In the genomic region with DNA sequence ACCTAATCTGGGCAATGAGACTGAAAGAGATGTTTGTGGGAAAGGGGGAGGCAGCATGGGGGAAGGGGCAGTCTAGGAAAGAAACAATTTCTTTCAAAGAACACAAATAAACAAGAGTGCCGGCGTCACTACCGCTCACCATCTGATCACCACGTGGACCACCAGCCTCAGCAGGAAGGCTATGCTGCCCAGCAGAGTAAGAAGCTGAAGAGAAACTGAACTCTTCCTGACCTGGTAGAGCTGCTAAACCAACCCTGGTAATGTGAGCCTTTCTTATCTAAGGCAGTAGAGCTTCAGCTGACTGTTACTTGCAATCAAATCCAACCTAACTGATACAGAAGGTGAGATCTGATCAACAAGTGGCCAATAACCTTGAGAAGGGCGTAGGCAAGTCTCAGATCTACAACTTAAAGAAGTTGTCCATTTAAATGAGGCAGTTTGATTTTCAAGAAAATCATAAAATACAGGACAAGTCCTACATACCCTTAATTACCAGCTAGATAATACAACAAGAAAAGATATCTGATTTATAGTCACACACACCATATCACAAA, we compare ENCODE assay signal across 21 cellular contexts. TPM values are rescaled to one million over a fixed set of nuclear protein-coding genes. Genes with fewer than 3 reads are reported as not detected.
A peak's percentile ranks its signal among the peaks of the same experiment; 100 is the strongest.
DNase-seq lines count a peak whose midpoint lies in the region; ATAC-seq, FAIRE-seq and TF ChIP-seq lines count a peak whose summit lies in the region.
"Had no signal": no experiment of that assay in that cellular context is flagged by ENCODE, and none has a peak within 500 bp of the region (broad histone marks: within the 10 kb centered on the region; RNA-seq: fewer than 3 reads in every experiment).

No MANE protein-coding gene starts in this region.

- H3K9me3 ChIP-seq in K562 (replicated peaks; ENCODE audit: control insufficient read depth, insufficient read depth, low read depth, low read length), result no peaks in the 10 kb centered on the region
- no peaks in the 10 kb centered on the region for H3K9me3 ChIP-seq in breast epithelium
- H3K9me3 ChIP-seq in prostate gland, result no peaks in the 10 kb centered on the region

- 8% methylated on average over 5 of the region's 5 CpGs for WGBS in K562 (ENCODE audit: insufficient coverage, low coverage, missing lambda C conversion rate)
- 91% methylated on average over 5 of the region's 5 CpGs for WGBS in prostate gland

- no peaks in the 10 kb centered on the region for H3K9me1 ChIP-seq in K562 (ENCODE audit: control insufficient read depth, insufficient read depth, low read length)

- no peak overlapping the region for H3K9ac ChIP-seq in K562 (ENCODE audit: insufficient read depth in 1 of 2, low read depth in 2 of 2, low read length in 2 of 2)
- H3K9ac ChIP-seq: GM23248 had no signal

- no peak overlapping the region for H3K4me2 ChIP-seq in K562 (ENCODE audit: insufficient read depth, low read length)

- POLR2A ChIA-PET in K562 (lab: Yijun Ruan, JAX), result no interaction called here

- no peak for TF ChIP-seq RAD21 in K562 (CRISPR knock-in tag; conservative IDR thresholded peaks at IDR 0.05 in 1 of 2, IDR thresholded peaks at IDR 0.05 in 1 of 2)

- no peak; the same call in 2 of the 3 replicates for ATAC-seq in K562
- ATAC-seq in GM21423 (IDR thresholded peaks at IDR 0.05; ENCODE audit: unreplicated experiment), result no peak
- no peak for ATAC-seq in HG02623 (IDR thresholded peaks at IDR 0.05; ENCODE audit: unreplicated experiment)
- ATAC-seq: HCT116, PC-3, SK-N-SH treated with all-trans-retinoic acid at 6 μM for 48 hours had no signal

- H3K4me3 ChIP-seq in K562 (no peak overlapping the region), breast epithelium (no peak overlapping the region), prostate gland (no peak overlapping the region)
- H3K4me3 ChIP-seq: GM23248 had no signal

- TF ChIP-seq CTCF in K562 (IDR thresholded peaks at IDR 0.05 in 2 of 3, conservative IDR thresholded peaks at IDR 0.05 in 1 of 3; ENCODE audit: insufficient read depth in 2 of 3, low read depth in 1 of 3, low read length in 3 of 3), result no peak
- TF ChIP-seq CTCF in breast epithelium (IDR thresholded peaks at IDR 0.05), result no peak
- no peak for TF ChIP-seq CTCF in prostate gland (IDR thresholded peaks at IDR 0.05)

- in situ Hi-C loops in K562 (cut with MboI), result no loop called here

- no peaks in the 10 kb centered on the region for H4K20me1 ChIP-seq in K562 (replicated peaks; ENCODE audit: control insufficient read depth, insufficient read depth, low read length)

- peak; percentile 1 for DNase-seq in NCI-H146 (lab: John Stamatoyannopoulos, UW)
- no peak for DNase-seq in NCI-H146 treated with DMSO at 0.1 percent for 48 hours (lab: John Stamatoyannopoulos, UW; ENCODE audit: unreplicated experiment)
- DNase-seq in K562 (ENCODE audit: extremely low read depth in 1 of 4, low spot score in 3 of 4), result no peak
- DNase-seq in foreskin melanocyte, result peak; percentile 73
- no peak for DNase-seq in breast epithelium (ENCODE audit: low spot score in 2 of 2)
- DNase-seq in prostate gland (ENCODE audit: low spot score), result no peak
- DNase-seq: DND-41, GM23248, Karpas-422, NCI-H1417 treated with DMSO at 0.1 percent for 48 hours, NCI-H2029 treated with DMSO at 0.1 percent for 48 hours, NCI-H748 treated with DMSO at 0.1 percent for 48 hours, PC-3, RPMI8226, SHP77 treated with DMSO at 0.1 percent for 48 hours had no signal

- no peak overlapping the region for H3K27ac ChIP-seq in K562 (ENCODE audit: extremely low read depth, low read depth, low read length)
- H3K27ac ChIP-seq in breast epithelium, result no peak overlapping the region
- no peak overlapping the region for H3K27ac ChIP-seq in prostate gland
- H3K27ac ChIP-seq: 22Rv1, GM23248 had no signal

- no peak for TF ChIP-seq POLR2A in K562 (conservative IDR thresholded peaks at IDR 0.05)
- no peak for TF ChIP-seq POLR2A in breast epithelium (IDR thresholded peaks at IDR 0.05)
- TF ChIP-seq POLR2A in prostate gland (IDR thresholded peaks at IDR 0.05), result no peak

- no peak overlapping the region; the same call in 1 of the 2 replicates for H2AFZ ChIP-seq in K562 (ENCODE audit: low read depth, low read length)
- H2AFZ ChIP-seq: GM23248 had no signal

- TF ChIP-seq EP300 in K562 (IDR thresholded peaks at IDR 0.05; ENCODE audit: low read length), result no peak

- peaks cover 0 to 10% of the 10 kb centered on the region in 2 experiments; a peak in 2 of 5 replicates for H3K4me1 ChIP-seq in K562 (replicated peaks in 1 of 2; ENCODE audit: control insufficient read depth in 2 of 2, insufficient read depth in 2 of 2, low read length in 2 of 2)
- H3K4me1 ChIP-seq in breast epithelium, result no peaks in the 10 kb centered on the region
- no peaks in the 10 kb centered on the region for H3K4me1 ChIP-seq in prostate gland (replicated peaks)

- no peaks in the 10 kb centered on the region for H3K36me3 ChIP-seq in K562 (ENCODE audit: control insufficient read depth, insufficient read depth, low read length)
- no peaks in the 10 kb centered on the region for H3K36me3 ChIP-seq in breast epithelium
- H3K36me3 ChIP-seq in prostate gland, result no peaks in the 10 kb centered on the region

- H3K27me3 ChIP-seq in K562 (ENCODE audit: control insufficient read depth in 2 of 2, insufficient read depth in 2 of 2, low read length in 2 of 2), result peaks cover 0 to 4% of the 10 kb centered on the region in 2 experiments; a peak in 2 of 5 replicates
- H3K27me3 ChIP-seq in breast epithelium, result no peaks in the 10 kb centered on the region
- no peaks in the 10 kb centered on the region for H3K27me3 ChIP-seq in prostate gland (replicated peaks; ENCODE audit: insufficient read depth)

- no peaks in the 10 kb centered on the region for H3K79me2 ChIP-seq in K562 (ENCODE audit: control insufficient read depth, insufficient read depth, low read length)

- FAIRE-seq in K562 (lab: Jason Lieb, UNC), result no peak
- FAIRE-seq: G401.6 had no signal

- intact Hi-C loops in K562 (cut with micrococcal nuclease) (no loop called here), breast epithelium (cut with DNase I; ENCODE audit: low total_unique reads) (no loop called here), prostate gland (cut with DNase I) (no loop called here)

- CTCF ChIA-PET in K562 (lab: Yijun Ruan, JAX; ENCODE audit: low intra/inter-chr PET ratio), result no interaction called here

- no TSS peak for BruUV-seq in K562 (replicated peaks; lab: Mats Ljungman, UMichigan)

TF ChIP-seq in K562, 482 proteins besides CTCF, POLR2A, EP300 and RAD21:
- TF ChIP-seq, protein P1, sequence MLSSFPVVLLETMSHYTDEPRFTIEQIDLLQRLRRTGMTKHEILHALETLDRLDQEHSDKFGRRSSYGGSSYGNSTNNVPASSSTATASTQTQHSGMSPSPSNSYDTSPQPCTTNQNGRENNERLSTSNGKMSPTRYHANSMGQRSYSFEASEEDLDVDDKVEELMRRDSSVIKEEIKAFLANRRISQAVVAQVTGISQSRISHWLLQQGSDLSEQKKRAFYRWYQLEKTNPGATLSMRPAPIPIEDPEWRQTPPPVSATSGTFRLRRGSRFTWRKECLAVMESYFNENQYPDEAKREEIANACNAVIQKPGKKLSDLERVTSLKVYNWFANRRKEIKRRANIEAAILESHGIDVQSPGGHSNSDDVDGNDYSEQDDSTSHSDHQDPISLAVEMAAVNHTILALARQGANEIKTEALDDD (IDR thresholded peaks at IDR 0.05), result peak; percentile 75; the same call in 1 of the 2 replicates
- no peak for TF ChIP-seq ERF (CRISPR knock-in tag; IDR thresholded peaks at IDR 0.05)

RNA-seq across cellular contexts. Expression of a gene that starts 44.2 kb away (rescaled TPM):
- total RNA-seq in K562 (2011; cell fraction: chromatin; rRNA removed; ENCODE audit: low replicate concordance), result 34.6 and 62.2 TPM in 2 replicates
- 19.0 and 22.5 TPM in 2 replicates for total RNA-seq in K562 (2011; cell fraction: nucleolus; rRNA removed)
- 39.6 and 60.9 TPM in 2 replicates for total RNA-seq in K562 (2011; cell fraction: nucleoplasm; rRNA removed)
- total RNA-seq in K562 (2014; rRNA removed), result 44.7 and 50.1 TPM in 2 replicates
- 34.4 and 35.3 TPM in 2 replicates for total RNA-seq in K562 (2014; rRNA removed; fragmentation: Illumina TruSeq; extraction: Trizol)
- 53.1 and 53.7 TPM in 2 replicates for total RNA-seq in K562 (2015; rRNA removed; fragmentation: Illumina TruSeq; extraction: Trizol)
- 56.6 and 66.8 TPM in 2 replicates for total RNA-seq in K562 (2021)
- 10.0 and 12.3 TPM in 2 replicates for polyA plus RNA-seq in K562 (2011; rRNA removed)
- polyA plus RNA-seq in K562 (2011; cell fraction: cytosol; rRNA removed), result 4.5 and 5.6 TPM in 2 replicates
- 37.2 and 71.1 TPM in 2 replicates for polyA plus RNA-seq in K562 (2011; cell fraction: nucleus; rRNA removed)
- polyA plus RNA-seq in K562 (2012), result 38.4 and 48.5 TPM in 2 replicates
- polyA plus RNA-seq in K562 (2014; fragmentation: Illumina TruSeq; extraction: Trizol), result 30.3 and 31.4 TPM in 2 replicates
- 10 to 100 TPM in 1 of 2 experiments, 1 to 10 TPM in 1; 8.9 to 16.8 TPM for polyA plus RNA-seq in K562 (2014; fragmentation: Nextera tagmentation; extraction: Ambion mirVana)
- polyA plus RNA-seq in K562 (2014; rRNA removed), result 22.5 and 25.2 TPM in 2 replicates
- 28.4 and 38.6 TPM in 2 replicates for polyA minus RNA-seq in K562 (2011; rRNA and poly(A)+ RNA removed)
- polyA minus RNA-seq in K562 (2011; cell fraction: cytosol; rRNA and poly(A)+ RNA removed), result 19.4 and 23.3 TPM in 2 replicates
- 21.3 and 77.5 TPM in 2 replicates for polyA minus RNA-seq in K562 (2011; cell fraction: nucleus; rRNA and poly(A)+ RNA removed)
- total RNA-seq in breast epithelium, result 1,000 to 10,000 TPM in 1 of 3 donors, 100 to 1,000 TPM in 2; 223 to 1,216 (median 273) TPM
- 100 to 1,000 TPM; 146 to 348 TPM for total RNA-seq in prostate gland

Comparison
In these comparisons a context has a peak if more than half of its experiments do, and no peak if none do; other contexts are left out.
1. DNase-seq: peak in NCI-H146 (single experiment) and foreskin melanocyte (single experiment); none in NCI-H146 treated with DMSO at 0.1 percent for 48 hours (single experiment), K562 (0 of 4), breast epithelium (0 of 2) and prostate gland (single experiment).